Comparison of ENCODE assay signal across 1 cellular context in genomic region chr3:44862221-44862637, GRCh38.
TF ChIP-seq lines count a peak whose summit lies in the region.

No MANE protein-coding gene starts in this region.

TF ChIP-seq in A549, 52 proteins besides CTCF, POLR2A, EP300 and RAD21 (continued from another document):
- no peak for TF ChIP-seq ELK1 (IDR thresholded peaks at IDR 0.05; ENCODE audit: low read depth, low read length)
- TF ChIP-seq EHF (CRISPR knock-in tag; IDR thresholded peaks at IDR 0.05): no peak
- TF ChIP-seq HMGXB4 (CRISPR knock-in tag; IDR thresholded peaks at IDR 0.05; ENCODE audit: borderline replicate concordance): no peak
